ENCODE assay signal across 13 cellular contexts in genomic region chr2:101768480-101769077, GRCh38.
DNase-seq lines count a peak whose midpoint lies in the region; ATAC-seq and TF ChIP-seq lines count a peak whose summit lies in the region.
"Had no signal": no experiment of that assay in that cellular context is flagged by ENCODE, and none has a peak within 500 bp of the region (broad histone marks: within the 10 kb centered on the region; RNA-seq: fewer than 3 reads in every experiment).

No MANE protein-coding gene starts in this region.

- H3K36me3 Mint-ChIP-seq in brain (peaks cover 10% of the 10 kb centered on the region), nephron (ENCODE audit: low read depth) (peaks cover under 1% of the 10 kb centered on the region)

- H3K9ac ChIP-seq in BLaER1 treated with 17β-estradiol and CSF1 and Interleukin-3, amounts not matched to agents 10 nM and 100 nM = 0 out of 22 replicates have a peak overlapping the region, but pooled peaks of 1 of the 11 experiments have one; percentile 8
- no peak overlapping the region for H3K9ac ChIP-seq in HUES48 (ENCODE audit: low read depth, low read length)

- ATAC-seq in GM18870 (IDR thresholded peaks at IDR 0.05; ENCODE audit: unreplicated experiment) (no peak), GM21619 (IDR thresholded peaks at IDR 0.05; ENCODE audit: unreplicated experiment) (no peak), aorta (ENCODE audit: low FRiP score) (no peak), GM21825 (IDR thresholded peaks at IDR 0.05; ENCODE audit: unreplicated experiment) (no peak)
- ATAC-seq: body of pancreas had no signal

- H3K36me3 ChIP-seq in BLaER1 treated with 17β-estradiol and CSF1 and Interleukin-3, amounts not matched to agents 10 nM and 100 nM = peaks cover 0 to 28% (median 0%) of the 10 kb centered on the region in 11 experiments; a peak in 6 of 22 replicates
- no peaks in the 10 kb centered on the region for H3K36me3 ChIP-seq in HUES48 (ENCODE audit: control insufficient read depth, insufficient read depth, low read length)
- no peaks in the 10 kb centered on the region for H3K36me3 ChIP-seq in aorta (ENCODE audit: control insufficient read depth in 1 of 2, insufficient read depth in 2 of 2, low read length in 1 of 2)
- H3K36me3 ChIP-seq: esophagus squamous epithelium had no signal

- H3K27me3 Mint-ChIP-seq in brain (no peaks in the 10 kb centered on the region), nephron (ENCODE audit: low read depth) (no peaks in the 10 kb centered on the region)

- 17 to 18% methylated on average over 3 of the region's 3 CpGs for WGBS in aorta, 2 donors

- peaks cover 63 to 98% (median 80%) of the 10 kb centered on the region in 10 experiments for H3K4me1 ChIP-seq in BLaER1 treated with 17β-estradiol and CSF1 and Interleukin-3, amounts not matched to agents 10 nM and 100 nM
- peaks cover 87% of the 10 kb centered on the region for H3K4me1 ChIP-seq in HUES48 (ENCODE audit: control insufficient read depth, insufficient read depth, low read length)
- H3K4me1 ChIP-seq in aorta (ENCODE audit: control insufficient read depth in 1 of 2, insufficient read depth in 2 of 2, low read length in 2 of 2) = peaks cover 16 to 21% of the 10 kb centered on the region in 2 donors

- no peaks in the 10 kb centered on the region for H3K9me3 ChIP-seq in BLaER1 treated with 17β-estradiol and CSF1 and Interleukin-3, amounts not matched to agents 10 nM and 100 nM (replicated peaks in 1 of 11)
- no peaks in the 10 kb centered on the region for H3K9me3 ChIP-seq in HUES48 (ENCODE audit: control insufficient read depth, insufficient read depth, low read length)
- no peaks in the 10 kb centered on the region for H3K9me3 ChIP-seq in aorta (ENCODE audit: control insufficient read depth, low read length)
- H3K9me3 ChIP-seq: body of pancreas, esophagus squamous epithelium, testis had no signal

- no peak overlapping the region for H3K4me3 ChIP-seq in BLaER1 treated with 17β-estradiol and CSF1 and Interleukin-3, amounts not matched to agents 10 nM and 100 nM
- no peak overlapping the region for H3K4me3 ChIP-seq in HUES48 (ENCODE audit: low read depth, low read length)
- no peak overlapping the region for H3K4me3 ChIP-seq in aorta (ENCODE audit: low read length in 2 of 2)
- H3K4me3 ChIP-seq: body of pancreas, esophagus squamous epithelium, testis had no signal

- intact Hi-C loops in aorta (cut with DNase I) = loop anchor here (10.0 kb wide), 2 partner anchors 46 to 74 kb away; partner anchors contain the start of gene MAP4K4 (in 1 of the 2)

- peak overlapping the region; percentile 34 to 86 (median 65); a peak in 21 of 22 replicates for H3K4me2 ChIP-seq in BLaER1 treated with 17β-estradiol and CSF1 and Interleukin-3, amounts not matched to agents 10 nM and 100 nM

- peak overlapping the region in 4 of 11 experiments; percentile 1 to 30 (median 4); a peak in 4 of 22 replicates for H3K27ac ChIP-seq in BLaER1 treated with 17β-estradiol and CSF1 and Interleukin-3, amounts not matched to agents 10 nM and 100 nM
- H3K27ac ChIP-seq in HUES48 (ENCODE audit: low read depth, low read length) (peak overlapping the region; percentile 27), aorta (ENCODE audit: low read depth in 1 of 2, low read length in 2 of 2) (no peak overlapping the region)
- H3K27ac ChIP-seq: body of pancreas had no signal

- peaks cover 97 to 100% (median 100%) of the 10 kb centered on the region in 11 experiments for H4K20me1 ChIP-seq in BLaER1 treated with 17β-estradiol and CSF1 and Interleukin-3, amounts not matched to agents 10 nM and 100 nM

- no peak for DNase-seq in aorta
- DNase-seq: body of pancreas; esophagus squamous epithelium; NCI-H510A treated with DMSO at 0.1 percent for 48 hours; stimulated activated CD4-positive, alpha-beta T cell treated with anti-CD3 and anti-CD28 coated beads, Interleukin-4, amount 100 ng/mL, for 1 hour; testis had no signal

- no peak for TF ChIP-seq CTCF in brain (conservative IDR thresholded peaks at IDR 0.05)
- no peak for TF ChIP-seq CTCF in nephron (IDR thresholded peaks at IDR 0.05; ENCODE audit: unreplicated experiment in 3 of 3)

- H3K4me1 Mint-ChIP-seq in brain (peaks cover 98% of the 10 kb centered on the region), nephron (peaks cover 86% of the 10 kb centered on the region)

- H3K9me3 Mint-ChIP-seq in brain (peaks cover 0 to 3% (median 0%) of the 10 kb centered on the region in 5 experiments), nephron (no peaks in the 10 kb centered on the region)

- H3K27me3 ChIP-seq in BLaER1 treated with 17β-estradiol and CSF1 and Interleukin-3, amounts not matched to agents 10 nM and 100 nM = no peaks in the 10 kb centered on the region
- H3K27me3 ChIP-seq in HUES48 (ENCODE audit: control insufficient read depth, insufficient read depth, low read length) (no peaks in the 10 kb centered on the region), aorta (ENCODE audit: control insufficient read depth in 1 of 2, insufficient read depth in 2 of 2, low read length in 1 of 2) (no peaks in the 10 kb centered on the region)
- H3K27me3 ChIP-seq: body of pancreas, esophagus squamous epithelium, testis had no signal

- peak overlapping the region; percentile 3 to 70 (median 57) for H3K4me3 Mint-ChIP-seq in brain
- no peak overlapping the region for H3K4me3 Mint-ChIP-seq in nephron

- H3K27ac Mint-ChIP-seq in brain (peak overlapping the region; percentile 39 to 93 (median 75)), nephron (peak overlapping the region; percentile 28 to 77 (median 33))

Comparison
In these comparisons a context has a peak if more than half of its experiments do, and no peak if none do; other contexts are left out.
1. H3K4me3 Mint-ChIP-seq: peak in brain (5 of 5); none in nephron (0 of 3).